In genomic region chr1:172172267-172172880, GRCh38 we compare ENCODE assay signal across 21 cellular contexts.
DNase-seq lines count a peak whose midpoint lies in the region; ATAC-seq lines count a peak whose summit lies in the region.
"Had no signal": no experiment of that assay in that cellular context is flagged by ENCODE, and none has a peak within 500 bp of the region (broad histone marks: within the 10 kb centered on the region; RNA-seq: fewer than 3 reads in every experiment).

No MANE protein-coding gene starts in this region.

- DNase-seq in HCEC 1CT (peak; percentile 30), SJCRH30 (peak; percentile 8 to 34), fibroblast of gingiva (ENCODE audit: low read depth) (peak; percentile 15), non-pigmented ciliary epithelial cell (ENCODE audit: low read depth) (peak; percentile 56), NCI-H2227 (lab: John Stamatoyannopoulos, UW; ENCODE audit: unreplicated experiment) (no peak)
- DNase-seq: Caco-2; CD4-positive, alpha-beta memory T cell; DND-41; H7; HFFc6; NCI-H1105 treated with DMSO at 0.1 percent for 48 hours; NCI-H1694; NCI-H2081; NCI-H2171; NCI-H524 treated with DMSO at 0.1 percent for 48 hours; NCI-H82; Right ventricle myocardium superior had no signal

- no peaks in the 10 kb centered on the region for H3K27me3 ChIP-seq in SJCRH30
- H3K27me3 ChIP-seq: BLaER1 treated with 17β-estradiol and CSF1 and Interleukin-3, amounts not matched to agents 10 nM and 100 nM had no signal

- H3K4me1 ChIP-seq in SJCRH30, result peaks cover 26% of the 10 kb centered on the region
- H3K4me1 ChIP-seq: BLaER1 treated with 17β-estradiol and CSF1 and Interleukin-3, amounts not matched to agents 10 nM and 100 nM had no signal

- no peak overlapping the region for H3K4me3 ChIP-seq in SJCRH30
- H3K4me3 ChIP-seq: BLaER1 treated with 17β-estradiol and CSF1 and Interleukin-3, amounts not matched to agents 10 nM and 100 nM had no signal

- 0 out of 2 replicates have a peak overlapping the region, but pooled peaks have one; percentile 23 for H3K27ac ChIP-seq in SJCRH30
- H3K27ac ChIP-seq: BLaER1 treated with 17β-estradiol and CSF1 and Interleukin-3, amounts not matched to agents 10 nM and 100 nM; KMS-11 had no signal

- no peaks in the 10 kb centered on the region for H3K9me3 ChIP-seq in SJCRH30 (replicated peaks)
- H3K9me3 ChIP-seq: BLaER1 treated with 17β-estradiol and CSF1 and Interleukin-3, amounts not matched to agents 10 nM and 100 nM; Caco-2 had no signal

- no peak for ATAC-seq in GM21528 (IDR thresholded peaks at IDR 0.05; ENCODE audit: low FRiP score, unreplicated experiment)
- no peak for ATAC-seq in HG03159 (IDR thresholded peaks at IDR 0.05; ENCODE audit: unreplicated experiment)

- no peaks in the 10 kb centered on the region for H3K36me3 ChIP-seq in SJCRH30
- H3K36me3 ChIP-seq: BLaER1 treated with 17β-estradiol and CSF1 and Interleukin-3, amounts not matched to agents 10 nM and 100 nM had no signal
